In the genomic region with DNA sequence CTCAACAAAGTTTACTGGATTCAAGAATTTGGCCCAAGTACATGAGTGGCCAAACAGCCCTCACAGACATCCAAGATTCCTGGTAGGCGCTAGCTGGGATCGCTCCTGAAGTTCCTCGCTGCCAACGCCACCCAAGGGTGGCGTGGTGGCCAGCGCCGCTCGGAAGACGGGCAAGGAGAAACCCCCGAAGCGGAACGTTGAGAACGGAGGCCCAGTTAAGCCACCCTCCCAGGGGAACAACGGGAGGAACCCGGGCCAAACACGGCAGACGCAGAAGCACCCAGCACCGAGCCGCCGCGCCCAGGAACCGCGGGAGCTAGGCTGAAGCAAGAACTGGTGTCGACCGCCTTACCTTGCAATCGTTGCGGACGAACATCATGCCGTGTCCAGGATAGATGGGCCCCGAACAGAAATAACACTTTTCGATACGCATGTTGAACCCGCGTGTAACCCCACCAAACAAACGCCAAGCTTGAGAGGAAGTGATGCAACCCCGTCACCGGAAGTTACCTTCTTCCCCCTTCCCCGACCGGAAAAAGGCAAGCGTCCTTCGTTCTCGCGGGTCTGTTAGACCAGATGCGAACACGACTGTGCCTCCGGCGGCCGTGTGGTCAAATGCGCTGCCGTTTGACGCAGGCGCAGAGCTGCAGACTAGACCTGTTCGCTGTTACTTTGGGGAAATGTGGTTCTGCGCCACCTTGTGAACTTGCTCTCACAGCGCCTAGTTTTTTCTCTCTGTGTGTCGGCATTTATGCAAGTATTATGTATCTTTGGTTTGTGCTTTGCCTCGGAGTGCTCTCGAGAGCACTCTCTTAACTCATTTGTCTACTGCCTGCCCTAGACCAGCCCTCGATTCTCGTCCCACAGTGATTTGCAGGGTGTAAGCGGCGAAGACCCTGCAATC, we compare ENCODE assay signal across 1 cellular context.
A peak's percentile ranks its signal among the peaks of the same experiment; 100 is the strongest.
TF ChIP-seq lines count a peak whose summit lies in the region.

A gene (minus strand): TSS at position 484 of the 904 bp plus-strand sequence. CDS start 51 bp downstream, at position 433.

TF ChIP-seq in GM12878, 131 proteins besides CTCF, POLR2A, EP300 and RAD21 (continued from another document and continues in another):
- TF ChIP-seq CREM (IDR thresholded peaks at IDR 0.05; ENCODE audit: low read depth) (peak; percentile 83; the same call in 1 of the 2 replicates), GATAD2B (conservative IDR thresholded peaks at IDR 0.05; ENCODE audit: low read depth) (peak; percentile 40; the same call in 1 of the 2 replicates), JUNB (IDR thresholded peaks at IDR 0.05) (no peak), ZNF622 (IDR thresholded peaks at IDR 0.05) (no peak), ATF7 (IDR thresholded peaks at IDR 0.05; ENCODE audit: low read depth) (peak; percentile 89), CBX3 (IDR thresholded peaks at IDR 0.05; ENCODE audit: borderline replicate concordance, low read depth) (no peak), FOXM1 (IDR thresholded peaks at IDR 0.05; ENCODE audit: low read depth, low read length) (no peak), CHD1 (IDR thresholded peaks at IDR 0.05; ENCODE audit: low read depth, low read length) (no peak), STAT1 (conservative IDR thresholded peaks at IDR 0.05) (peak; percentile 12; the same call in 1 of the 2 replicates), DPF2 (IDR thresholded peaks at IDR 0.05) (peak; percentile 37; the same call in 1 of the 2 replicates), CHD2 (IDR thresholded peaks at IDR 0.05; ENCODE audit: borderline replicate concordance, low read depth, low read length) (peak; percentile 98), BACH1 (IDR thresholded peaks at IDR 0.05; ENCODE audit: borderline replicate concordance) (peak; percentile 40; the same call in 1 of the 2 replicates), MEF2B (IDR thresholded peaks at IDR 0.05; ENCODE audit: partially characterized antibody, poor library complexity, severe bottlenecking) (peak; percentile 86), GABPA (IDR thresholded peaks at IDR 0.05; ENCODE audit: low read depth) (peak; percentile 96), STAT3 (IDR thresholded peaks at IDR 0.05; ENCODE audit: low read depth, low read length) (peak; percentile 58; the same call in 1 of the 2 replicates), TCF3 (IDR thresholded peaks at IDR 0.05; ENCODE audit: borderline replicate concordance, insufficient read depth, low read depth, low read length) (no peak; the same call in 1 of the 2 replicates), MYC (IDR thresholded peaks at IDR 0.05; ENCODE audit: insufficient read depth, insufficient read length, insufficient replicate concordance, low read length, severe bottlenecking) (peak; percentile 59), ZNF384 (IDR thresholded peaks at IDR 0.05; ENCODE audit: borderline replicate concordance, low read depth, low read length) (peak; percentile 49; the same call in 1 of the 2 replicates), CEBPB (IDR thresholded peaks at IDR 0.05; ENCODE audit: borderline replicate concordance in 1 of 2, low read depth in 2 of 2, low read length in 2 of 2) (peak in 1 of 2 experiments; percentile 91; a peak in 2 of 4 replicates), RB1 (IDR thresholded peaks at IDR 0.05; ENCODE audit: borderline replicate concordance) (peak; percentile 68; the same call in 1 of the 2 replicates), SREBF2 (IDR thresholded peaks at IDR 0.05; ENCODE audit: low read length) (peak; percentile 67; the same call in 1 of the 2 replicates), CHD4 (IDR thresholded peaks at IDR 0.05) (no peak), TCF7 (IDR thresholded peaks at IDR 0.05; ENCODE audit: borderline replicate concordance) (no peak), WRNIP1 (IDR thresholded peaks at IDR 0.05; ENCODE audit: borderline replicate concordance, low read depth, low read length) (no peak), CREB1 (IDR thresholded peaks at IDR 0.05; ENCODE audit: low read depth) (peak; percentile 91), NRF1 (conservative IDR thresholded peaks at IDR 0.05; ENCODE audit: low read depth, low read length) (peak; percentile 78)
- TF ChIP-seq, protein P1, sequence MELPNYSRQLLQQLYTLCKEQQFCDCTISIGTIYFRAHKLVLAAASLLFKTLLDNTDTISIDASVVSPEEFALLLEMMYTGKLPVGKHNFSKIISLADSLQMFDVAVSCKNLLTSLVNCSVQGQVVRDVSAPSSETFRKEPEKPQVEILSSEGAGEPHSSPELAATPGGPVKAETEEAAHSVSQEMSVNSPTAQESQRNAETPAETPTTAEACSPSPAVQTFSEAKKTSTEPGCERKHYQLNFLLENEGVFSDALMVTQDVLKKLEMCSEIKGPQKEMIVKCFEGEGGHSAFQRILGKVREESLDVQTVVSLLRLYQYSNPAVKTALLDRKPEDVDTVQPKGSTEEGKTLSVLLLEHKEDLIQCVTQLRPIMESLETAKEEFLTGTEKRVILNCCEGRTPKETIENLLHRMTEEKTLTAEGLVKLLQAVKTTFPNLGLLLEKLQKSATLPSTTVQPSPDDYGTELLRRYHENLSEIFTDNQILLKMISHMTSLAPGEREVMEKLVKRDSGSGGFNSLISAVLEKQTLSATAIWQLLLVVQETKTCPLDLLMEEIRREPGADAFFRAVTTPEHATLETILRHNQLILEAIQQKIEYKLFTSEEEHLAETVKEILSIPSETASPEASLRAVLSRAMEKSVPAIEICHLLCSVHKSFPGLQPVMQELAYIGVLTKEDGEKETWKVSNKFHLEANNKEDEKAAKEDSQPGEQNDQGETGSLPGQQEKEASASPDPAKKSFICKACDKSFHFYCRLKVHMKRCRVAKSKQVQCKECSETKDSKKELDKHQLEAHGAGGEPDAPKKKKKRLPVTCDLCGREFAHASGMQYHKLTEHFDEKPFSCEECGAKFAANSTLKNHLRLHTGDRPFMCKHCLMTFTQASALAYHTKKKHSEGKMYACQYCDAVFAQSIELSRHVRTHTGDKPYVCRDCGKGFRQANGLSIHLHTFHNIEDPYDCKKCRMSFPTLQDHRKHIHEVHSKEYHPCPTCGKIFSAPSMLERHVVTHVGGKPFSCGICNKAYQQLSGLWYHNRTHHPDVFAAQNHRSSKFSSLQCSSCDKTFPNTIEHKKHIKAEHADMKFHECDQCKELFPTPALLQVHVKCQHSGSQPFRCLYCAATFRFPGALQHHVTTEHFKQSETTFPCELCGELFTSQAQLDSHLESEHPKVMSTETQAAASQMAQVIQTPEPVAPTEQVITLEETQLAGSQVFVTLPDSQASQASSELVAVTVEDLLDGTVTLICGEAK (IDR thresholded peaks at IDR 0.05; ENCODE audit: borderline replicate concordance): peak; percentile 96
- TF ChIP-seq, protein P2, sequence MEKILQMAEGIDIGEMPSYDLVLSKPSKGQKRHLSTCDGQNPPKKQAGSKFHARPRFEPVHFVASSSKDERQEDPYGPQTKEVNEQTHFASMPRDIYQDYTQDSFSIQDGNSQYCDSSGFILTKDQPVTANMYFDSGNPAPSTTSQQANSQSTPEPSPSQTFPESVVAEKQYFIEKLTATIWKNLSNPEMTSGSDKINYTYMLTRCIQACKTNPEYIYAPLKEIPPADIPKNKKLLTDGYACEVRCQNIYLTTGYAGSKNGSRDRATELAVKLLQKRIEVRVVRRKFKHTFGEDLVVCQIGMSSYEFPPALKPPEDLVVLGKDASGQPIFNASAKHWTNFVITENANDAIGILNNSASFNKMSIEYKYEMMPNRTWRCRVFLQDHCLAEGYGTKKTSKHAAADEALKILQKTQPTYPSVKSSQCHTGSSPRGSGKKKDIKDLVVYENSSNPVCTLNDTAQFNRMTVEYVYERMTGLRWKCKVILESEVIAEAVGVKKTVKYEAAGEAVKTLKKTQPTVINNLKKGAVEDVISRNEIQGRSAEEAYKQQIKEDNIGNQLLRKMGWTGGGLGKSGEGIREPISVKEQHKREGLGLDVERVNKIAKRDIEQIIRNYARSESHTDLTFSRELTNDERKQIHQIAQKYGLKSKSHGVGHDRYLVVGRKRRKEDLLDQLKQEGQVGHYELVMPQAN (conservative IDR thresholded peaks at IDR 0.05): peak; percentile 90
- TF ChIP-seq, protein P3, sequence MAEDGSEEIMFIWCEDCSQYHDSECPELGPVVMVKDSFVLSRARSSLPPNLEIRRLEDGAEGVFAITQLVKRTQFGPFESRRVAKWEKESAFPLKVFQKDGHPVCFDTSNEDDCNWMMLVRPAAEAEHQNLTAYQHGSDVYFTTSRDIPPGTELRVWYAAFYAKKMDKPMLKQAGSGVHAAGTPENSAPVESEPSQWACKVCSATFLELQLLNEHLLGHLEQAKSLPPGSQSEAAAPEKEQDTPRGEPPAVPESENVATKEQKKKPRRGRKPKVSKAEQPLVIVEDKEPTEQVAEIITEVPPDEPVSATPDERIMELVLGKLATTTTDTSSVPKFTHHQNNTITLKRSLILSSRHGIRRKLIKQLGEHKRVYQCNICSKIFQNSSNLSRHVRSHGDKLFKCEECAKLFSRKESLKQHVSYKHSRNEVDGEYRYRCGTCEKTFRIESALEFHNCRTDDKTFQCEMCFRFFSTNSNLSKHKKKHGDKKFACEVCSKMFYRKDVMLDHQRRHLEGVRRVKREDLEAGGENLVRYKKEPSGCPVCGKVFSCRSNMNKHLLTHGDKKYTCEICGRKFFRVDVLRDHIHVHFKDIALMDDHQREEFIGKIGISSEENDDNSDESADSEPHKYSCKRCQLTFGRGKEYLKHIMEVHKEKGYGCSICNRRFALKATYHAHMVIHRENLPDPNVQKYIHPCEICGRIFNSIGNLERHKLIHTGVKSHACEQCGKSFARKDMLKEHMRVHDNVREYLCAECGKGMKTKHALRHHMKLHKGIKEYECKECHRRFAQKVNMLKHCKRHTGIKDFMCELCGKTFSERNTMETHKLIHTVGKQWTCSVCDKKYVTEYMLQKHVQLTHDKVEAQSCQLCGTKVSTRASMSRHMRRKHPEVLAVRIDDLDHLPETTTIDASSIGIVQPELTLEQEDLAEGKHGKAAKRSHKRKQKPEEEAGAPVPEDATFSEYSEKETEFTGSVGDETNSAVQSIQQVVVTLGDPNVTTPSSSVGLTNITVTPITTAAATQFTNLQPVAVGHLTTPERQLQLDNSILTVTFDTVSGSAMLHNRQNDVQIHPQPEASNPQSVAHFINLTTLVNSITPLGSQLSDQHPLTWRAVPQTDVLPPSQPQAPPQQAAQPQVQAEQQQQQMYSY (CRISPR knock-in tag; IDR thresholded peaks at IDR 0.05): no peak
- TF ChIP-seq, protein P4, sequence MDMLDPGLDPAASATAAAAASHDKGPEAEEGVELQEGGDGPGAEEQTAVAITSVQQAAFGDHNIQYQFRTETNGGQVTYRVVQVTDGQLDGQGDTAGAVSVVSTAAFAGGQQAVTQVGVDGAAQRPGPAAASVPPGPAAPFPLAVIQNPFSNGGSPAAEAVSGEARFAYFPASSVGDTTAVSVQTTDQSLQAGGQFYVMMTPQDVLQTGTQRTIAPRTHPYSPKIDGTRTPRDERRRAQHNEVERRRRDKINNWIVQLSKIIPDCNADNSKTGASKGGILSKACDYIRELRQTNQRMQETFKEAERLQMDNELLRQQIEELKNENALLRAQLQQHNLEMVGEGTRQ (IDR thresholded peaks at IDR 0.05; ENCODE audit: borderline replicate concordance, low read depth, low read length): no peak; the same call in 1 of the 2 replicates
- TF ChIP-seq, protein P5, sequence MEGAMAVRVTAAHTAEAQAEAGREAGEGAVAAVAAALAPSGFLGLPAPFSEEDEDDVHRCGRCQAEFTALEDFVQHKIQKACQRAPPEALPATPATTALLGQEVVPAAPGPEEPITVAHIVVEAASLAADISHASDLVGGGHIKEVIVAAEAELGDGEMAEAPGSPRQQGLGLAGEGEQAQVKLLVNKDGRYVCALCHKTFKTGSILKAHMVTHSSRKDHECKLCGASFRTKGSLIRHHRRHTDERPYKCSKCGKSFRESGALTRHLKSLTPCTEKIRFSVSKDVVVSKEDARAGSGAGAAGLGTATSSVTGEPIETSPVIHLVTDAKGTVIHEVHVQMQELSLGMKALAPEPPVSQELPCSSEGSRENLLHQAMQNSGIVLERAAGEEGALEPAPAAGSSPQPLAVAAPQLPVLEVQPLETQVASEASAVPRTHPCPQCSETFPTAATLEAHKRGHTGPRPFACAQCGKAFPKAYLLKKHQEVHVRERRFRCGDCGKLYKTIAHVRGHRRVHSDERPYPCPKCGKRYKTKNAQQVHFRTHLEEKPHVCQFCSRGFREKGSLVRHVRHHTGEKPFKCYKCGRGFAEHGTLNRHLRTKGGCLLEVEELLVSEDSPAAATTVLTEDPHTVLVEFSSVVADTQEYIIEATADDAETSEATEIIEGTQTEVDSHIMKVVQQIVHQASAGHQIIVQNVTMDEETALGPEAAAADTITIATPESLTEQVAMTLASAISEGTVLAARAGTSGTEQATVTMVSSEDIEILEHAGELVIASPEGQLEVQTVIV (IDR thresholded peaks at IDR 0.05; ENCODE audit: borderline replicate concordance, partially characterized antibody): peak; percentile 40
- TF ChIP-seq, protein P6, sequence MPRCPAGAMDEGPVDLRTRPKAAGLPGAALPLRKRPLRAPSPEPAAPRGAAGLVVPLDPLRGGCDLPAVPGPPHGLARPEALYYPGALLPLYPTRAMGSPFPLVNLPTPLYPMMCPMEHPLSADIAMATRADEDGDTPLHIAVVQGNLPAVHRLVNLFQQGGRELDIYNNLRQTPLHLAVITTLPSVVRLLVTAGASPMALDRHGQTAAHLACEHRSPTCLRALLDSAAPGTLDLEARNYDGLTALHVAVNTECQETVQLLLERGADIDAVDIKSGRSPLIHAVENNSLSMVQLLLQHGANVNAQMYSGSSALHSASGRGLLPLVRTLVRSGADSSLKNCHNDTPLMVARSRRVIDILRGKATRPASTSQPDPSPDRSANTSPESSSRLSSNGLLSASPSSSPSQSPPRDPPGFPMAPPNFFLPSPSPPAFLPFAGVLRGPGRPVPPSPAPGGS (IDR thresholded peaks at IDR 0.05; ENCODE audit: borderline replicate concordance, insufficient read depth, low read depth, low read length, poor library complexity, severe bottlenecking): no peak
- TF ChIP-seq, protein P7, sequence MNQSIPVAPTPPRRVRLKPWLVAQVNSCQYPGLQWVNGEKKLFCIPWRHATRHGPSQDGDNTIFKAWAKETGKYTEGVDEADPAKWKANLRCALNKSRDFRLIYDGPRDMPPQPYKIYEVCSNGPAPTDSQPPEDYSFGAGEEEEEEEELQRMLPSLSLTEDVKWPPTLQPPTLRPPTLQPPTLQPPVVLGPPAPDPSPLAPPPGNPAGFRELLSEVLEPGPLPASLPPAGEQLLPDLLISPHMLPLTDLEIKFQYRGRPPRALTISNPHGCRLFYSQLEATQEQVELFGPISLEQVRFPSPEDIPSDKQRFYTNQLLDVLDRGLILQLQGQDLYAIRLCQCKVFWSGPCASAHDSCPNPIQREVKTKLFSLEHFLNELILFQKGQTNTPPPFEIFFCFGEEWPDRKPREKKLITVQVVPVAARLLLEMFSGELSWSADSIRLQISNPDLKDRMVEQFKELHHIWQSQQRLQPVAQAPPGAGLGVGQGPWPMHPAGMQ (IDR thresholded peaks at IDR 0.05; ENCODE audit: borderline replicate concordance): peak; percentile 62
